9 cellular contexts compared by ENCODE assay signal in genomic region chr17:72117748-72118587, GRCh38. TPM values are rescaled to one million over a fixed set of nuclear protein-coding genes. Genes with fewer than 3 reads are reported as not detected.
DNase-seq lines count a peak whose midpoint lies in the region; ATAC-seq and TF ChIP-seq lines count a peak whose summit lies in the region.
"Had no signal": no experiment of that assay in that cellular context is flagged by ENCODE, and none has a peak within 500 bp of the region (broad histone marks: within the 10 kb centered on the region; RNA-seq: fewer than 3 reads in every experiment).

No MANE protein-coding gene starts in this region.

- peak overlapping the region; percentile 52 for H3K27ac Mint-ChIP-seq in activated T-helper 1 cell treated with anti-CD3 and anti-CD28 coated beads, Interleukin-12 subunit alpha, Interleukin-12 subunit beta, Interleukin-2, Interleukin-4 antibody, amounts not matched to agents 30 ng/mL and 10 ng/mL and 1 ng/mL, durations not matched to agents 14 hours and 24 hours and 36 hours

- peak overlapping the region; percentile 50 for H4K91ac ChIP-seq in trophoblast cell (ENCODE audit: low read depth, low read length)

- peaks cover 32% of the 10 kb centered on the region for H3K79me1 ChIP-seq in trophoblast cell (ENCODE audit: low read length)

- peak overlapping the region; percentile 46 for H2AFZ ChIP-seq in trophoblast cell (ENCODE audit: insufficient read depth, low read length, poor library complexity)

- H3K9ac ChIP-seq in trophoblast cell (ENCODE audit: low read length): no peak overlapping the region

- H3K4me1 ChIP-seq in DOHH2 (ENCODE audit: control insufficient read depth, low read length) (peaks cover 28% of the 10 kb centered on the region), right atrium auricular region (peaks cover 0 to 70% of the 10 kb centered on the region in 2 donors), trophoblast cell (ENCODE audit: control insufficient read depth in 1 of 2, insufficient read depth in 2 of 2, low read length in 2 of 2) (peaks cover 22 to 31% of the 10 kb centered on the region in 2 experiments)

- H3K79me2 ChIP-seq in DOHH2 (ENCODE audit: control insufficient read depth, low read length) (peaks cover 19% of the 10 kb centered on the region), trophoblast cell (ENCODE audit: control insufficient read depth, insufficient read depth, low read length, poor library complexity) (peaks cover 16% of the 10 kb centered on the region)

- H3K18ac ChIP-seq in trophoblast cell (ENCODE audit: low read length): peak overlapping the region; percentile 10

- no peak overlapping the region for H3K4ac ChIP-seq in trophoblast cell (ENCODE audit: low read depth, low read length)

- H3K4me3 ChIP-seq in DOHH2 (ENCODE audit: low read length) (peak overlapping the region; percentile 98; the same call in 1 of the 2 replicates), right atrium auricular region (peak overlapping the region; percentile 8 to 41), trophoblast cell (ENCODE audit: low read depth, low read length) (peak overlapping the region; percentile 18)
- H3K4me3 ChIP-seq: lung had no signal

- no CpG with 5 or more reads among the region's 56 CpGs for WGBS in trophoblast cell (ENCODE audit: extremely low coverage, insufficient coverage, insufficient read length)

- peaks cover 3% of the 10 kb centered on the region; the same call in 1 of the 2 replicates for H4K20me1 ChIP-seq in DOHH2 (ENCODE audit: control insufficient read depth, insufficient read depth, low read depth, low read length)

- peak overlapping the region; percentile 75 for H2BK12ac ChIP-seq in trophoblast cell (ENCODE audit: low read length)

- peak overlapping the region; percentile 12 for H4K12ac ChIP-seq in trophoblast cell (ENCODE audit: low read depth, low read length)

- H4K8ac ChIP-seq in trophoblast cell (ENCODE audit: low read depth, low read length): peak overlapping the region; percentile 4

- H3K9me2 ChIP-seq in DOHH2 (replicated peaks; ENCODE audit: control insufficient read depth, low read length): no peaks in the 10 kb centered on the region

- TF ChIP-seq CTCF in DOHH2 (IDR thresholded peaks at IDR 0.05; ENCODE audit: low read depth, low read length, poor library complexity, severe bottlenecking) (no peak), right atrium auricular region (IDR thresholded peaks at IDR 0.05) (no peak)

- no peak for DNase-seq in activated T-helper 1 cell treated with anti-CD3 and anti-CD28 coated beads, Interleukin-12 subunit alpha, Interleukin-12 subunit beta, Interleukin-2, Interleukin-4 antibody, amounts not matched to agents 30 ng/mL and 10 ng/mL and 1 ng/mL, durations not matched to agents 14 hours and 24 hours and 36 hours (ENCODE audit: low spot score)
- DNase-seq in right atrium auricular region (ENCODE audit: low spot score) (no peak), trophoblast cell (no peak), AG08395 (ENCODE audit: low spot score) (no peak), NCI-H2107 treated with DMSO at 0.1 percent for 48 hours (lab: John Stamatoyannopoulos, UW; ENCODE audit: unreplicated experiment) (no peak)
- no peak for DNase-seq in stimulated activated CD8-positive, alpha-beta memory T cell treated with anti-CD3 and anti-CD28 coated beads, Interleukin-4, amount 100 ng/mL, for 48 hours

- H3K14ac ChIP-seq in trophoblast cell (ENCODE audit: low read length): peak overlapping the region; percentile 59

- no peaks in the 10 kb centered on the region for H3K9me3 ChIP-seq in DOHH2 (ENCODE audit: control insufficient read depth, insufficient read depth, low read length)
- no peaks in the 10 kb centered on the region for H3K9me3 ChIP-seq in right atrium auricular region
- H3K9me3 ChIP-seq in trophoblast cell (ENCODE audit: insufficient read depth, low read depth, low read length): no peaks in the 10 kb centered on the region

- peak overlapping the region; percentile 82 for H2BK120ac ChIP-seq in trophoblast cell (ENCODE audit: insufficient read depth, low read length, poor library complexity)

- H3K4me1 Mint-ChIP-seq in activated T-helper 1 cell treated with anti-CD3 and anti-CD28 coated beads, Interleukin-12 subunit alpha, Interleukin-12 subunit beta, Interleukin-2, Interleukin-4 antibody, amounts not matched to agents 30 ng/mL and 10 ng/mL and 1 ng/mL, durations not matched to agents 14 hours and 24 hours and 36 hours (ENCODE audit: low read depth): no peaks in the 10 kb centered on the region

- intact Hi-C loops in activated T-helper 1 cell treated with anti-CD3 and anti-CD28 coated beads, Interleukin-12 subunit alpha, Interleukin-12 subunit beta, Interleukin-2, Interleukin-4 antibody, amounts not matched to agents 30 ng/mL and 10 ng/mL and 1 ng/mL, durations not matched to agents 14 hours and 24 hours and 36 hours (cut with micrococcal nuclease): loop anchor here (5.0 to 10.0 kb wide), 2 partner anchors 643 to 1481 kb away; no protein-coding TSS in a partner anchor

- no peaks in the 10 kb centered on the region for H3K9me3 Mint-ChIP-seq in activated T-helper 1 cell treated with anti-CD3 and anti-CD28 coated beads, Interleukin-12 subunit alpha, Interleukin-12 subunit beta, Interleukin-2, Interleukin-4 antibody, amounts not matched to agents 30 ng/mL and 10 ng/mL and 1 ng/mL, durations not matched to agents 14 hours and 24 hours and 36 hours

- peak overlapping the region; percentile 6 for H2BK5ac ChIP-seq in trophoblast cell (ENCODE audit: low read depth, low read length, poor library complexity)

- H3K23ac ChIP-seq in trophoblast cell (ENCODE audit: low read length): no peak overlapping the region

- H3K36me3 ChIP-seq in DOHH2 (ENCODE audit: control insufficient read depth, low read length) (peaks cover 5% of the 10 kb centered on the region), right atrium auricular region (no peaks in the 10 kb centered on the region), trophoblast cell (ENCODE audit: control insufficient read depth in 1 of 2, insufficient read depth in 2 of 2, low read length in 2 of 2) (peaks cover 4% of the 10 kb centered on the region in 2 experiments)

- H3K27ac ChIP-seq in DOHH2 (ENCODE audit: low read depth, low read length) (no peak overlapping the region), right atrium auricular region (no peak overlapping the region), trophoblast cell (ENCODE audit: low read depth, low read length) (no peak overlapping the region)

- H3K27me3 ChIP-seq in DOHH2 (ENCODE audit: control insufficient read depth, low read length) (peaks cover 48% of the 10 kb centered on the region), right atrium auricular region (peaks cover 3 to 25% of the 10 kb centered on the region in 2 donors), trophoblast cell (ENCODE audit: insufficient read depth, low read length) (peaks cover 9% of the 10 kb centered on the region)

- ATAC-seq in GM21381 (IDR thresholded peaks at IDR 0.05; ENCODE audit: unreplicated experiment): no peak

- H3K4me2 ChIP-seq in DOHH2 (ENCODE audit: low read length) (peak overlapping the region; percentile 89), trophoblast cell (ENCODE audit: low read length) (peak overlapping the region; percentile 81)

- H2AK5ac ChIP-seq in trophoblast cell (ENCODE audit: low read length): no peak overlapping the region

- no peaks in the 10 kb centered on the region for H3K36me3 Mint-ChIP-seq in activated T-helper 1 cell treated with anti-CD3 and anti-CD28 coated beads, Interleukin-12 subunit alpha, Interleukin-12 subunit beta, Interleukin-2, Interleukin-4 antibody, amounts not matched to agents 30 ng/mL and 10 ng/mL and 1 ng/mL, durations not matched to agents 14 hours and 24 hours and 36 hours (ENCODE audit: low read depth)

- H3K4me3 Mint-ChIP-seq in activated T-helper 1 cell treated with anti-CD3 and anti-CD28 coated beads, Interleukin-12 subunit alpha, Interleukin-12 subunit beta, Interleukin-2, Interleukin-4 antibody, amounts not matched to agents 30 ng/mL and 10 ng/mL and 1 ng/mL, durations not matched to agents 14 hours and 24 hours and 36 hours: no peak overlapping the region

- peaks cover 60% of the 10 kb centered on the region for H3K27me3 Mint-ChIP-seq in activated T-helper 1 cell treated with anti-CD3 and anti-CD28 coated beads, Interleukin-12 subunit alpha, Interleukin-12 subunit beta, Interleukin-2, Interleukin-4 antibody, amounts not matched to agents 30 ng/mL and 10 ng/mL and 1 ng/mL, durations not matched to agents 14 hours and 24 hours and 36 hours (ENCODE audit: insufficient read depth)

- peaks cover 5% of the 10 kb centered on the region for H3F3A ChIP-seq in DOHH2 (ENCODE audit: control insufficient read depth, insufficient read depth)

RNA-seq across cellular contexts. Expression of gene SOX9, which starts 2.9 kb away (rescaled TPM):
- total RNA-seq in activated T-helper 1 cell treated with anti-CD3 and anti-CD28 coated beads, Interleukin-12 subunit alpha, Interleukin-12 subunit beta, Interleukin-2, Interleukin-4 antibody, amounts not matched to agents 30 ng/mL and 10 ng/mL and 1 ng/mL, durations not matched to agents 14 hours and 24 hours and 36 hours: not detected in 2 replicates
- total RNA-seq in right atrium auricular region: 10 to 100 TPM in 1 of 2 donors, 1 to 10 TPM in 1; 7.0 to 20.6 TPM
- 34.9 and 36.2 TPM in 2 replicates for polyA plus RNA-seq in trophoblast cell (2013)

Comparison
In these comparisons a context has a peak if more than half of its experiments do, and no peak if none do; other contexts are left out.
1. H3K4me3 ChIP-seq: peak in every context shown above with its lines; median percentile 98 in DOHH2; 24 in right atrium auricular region; 18 in trophoblast cell.